ENCODE assay signal across 8 cellular contexts in the genomic region with DNA sequence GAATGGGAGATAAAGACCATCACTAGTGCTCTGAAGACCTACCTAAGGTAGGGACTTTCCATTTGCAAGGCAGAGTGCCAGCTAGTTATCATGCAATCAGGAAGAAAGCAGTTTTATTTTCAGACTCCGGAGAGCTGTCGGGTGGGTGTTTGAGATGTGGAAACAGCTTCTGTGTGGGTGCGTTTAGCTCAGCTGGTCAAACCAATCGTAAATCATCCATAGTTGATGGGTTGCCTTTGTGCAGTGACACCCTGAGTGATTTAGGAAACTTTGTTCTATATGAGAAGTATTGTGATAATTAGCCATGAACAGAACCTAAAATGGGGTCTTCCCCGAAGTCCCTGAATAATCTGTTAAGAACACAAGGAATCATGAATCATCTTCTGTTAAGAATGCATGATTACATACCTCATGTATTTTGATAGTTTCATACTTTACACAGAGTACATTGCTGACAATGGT.
DNase-seq lines count a peak whose midpoint lies in the region; ATAC-seq and TF ChIP-seq lines count a peak whose summit lies in the region.

No MANE protein-coding gene starts in this region.

- peak overlapping the region; percentile 57 for H3K4me3 Mint-ChIP-seq in activated CD4-positive, alpha-beta T cell treated with anti-CD3 and anti-CD28 coated beads, Interleukin-2, amount 10 ng/mL, durations not matched to agents 24 days and 14 days

- H3K9me3 Mint-ChIP-seq in activated CD4-positive, alpha-beta T cell treated with anti-CD3 and anti-CD28 coated beads, Interleukin-2, amount 10 ng/mL, durations not matched to agents 24 days and 14 days, result no peaks in the 10 kb centered on the region

- H3K27ac ChIP-seq in thyroid gland (no peak overlapping the region), stomach (peak overlapping the region in 1 of 5 donors; percentile 11)

- TF ChIP-seq EP300 in stomach (IDR thresholded peaks at IDR 0.05), result no peak

- no peaks in the 10 kb centered on the region for H3K36me3 ChIP-seq in thyroid gland
- H3K36me3 ChIP-seq in stomach, result peaks cover 0 to 51% (median 28%) of the 10 kb centered on the region in 4 donors

- H3K4me1 ChIP-seq in thyroid gland, result peaks cover 8 to 15% of the 10 kb centered on the region in 2 donors
- peaks cover 11 to 37% (median 17%) of the 10 kb centered on the region in 4 donors for H3K4me1 ChIP-seq in stomach

- intact Hi-C loops in activated CD4-positive, alpha-beta T cell treated with anti-CD3 and anti-CD28 coated beads, Interleukin-2, amount 10 ng/mL, durations not matched to agents 24 days and 14 days (cut with micrococcal nuclease), result loop anchor here (1.0 to 10.0 kb wide), 5 partner anchors 15 to 350 kb away; no protein-coding TSS in a partner anchor
- intact Hi-C loops in thyroid gland (cut with DNase I), result no loop called here
- intact Hi-C loops in stomach (cut with DNase I; ENCODE audit: low total_unique reads), result no loop called here

- H3K4me3 ChIP-seq in thyroid gland (replicated peaks in 1 of 3) (no peak overlapping the region), stomach (no peak overlapping the region)

- WGBS in thyroid gland, 2 donors, result 82 to 85% methylated on average over 5 of the region's 5 CpGs
- WGBS in stomach, 5 donors, result 39 to 63% (median 50%) methylated on average over 5 of the region's 5 CpGs

- H3K9me3 ChIP-seq in thyroid gland (no peaks in the 10 kb centered on the region), stomach (no peaks in the 10 kb centered on the region)

- H3K36me3 Mint-ChIP-seq in activated CD4-positive, alpha-beta T cell treated with anti-CD3 and anti-CD28 coated beads, Interleukin-2, amount 10 ng/mL, durations not matched to agents 24 days and 14 days (ENCODE audit: low read depth), result peaks cover 37% of the 10 kb centered on the region

- H3K27me3 Mint-ChIP-seq in activated CD4-positive, alpha-beta T cell treated with anti-CD3 and anti-CD28 coated beads, Interleukin-2, amount 10 ng/mL, durations not matched to agents 24 days and 14 days, result no peaks in the 10 kb centered on the region

- no peaks in the 10 kb centered on the region for H3K27me3 ChIP-seq in thyroid gland
- H3K27me3 ChIP-seq in stomach, result no peaks in the 10 kb centered on the region

- peaks cover 79% of the 10 kb centered on the region for H3K4me1 Mint-ChIP-seq in activated CD4-positive, alpha-beta T cell treated with anti-CD3 and anti-CD28 coated beads, Interleukin-2, amount 10 ng/mL, durations not matched to agents 24 days and 14 days

- TF ChIP-seq CTCF in omental fat pad (IDR thresholded peaks at IDR 0.05), result no peak
- TF ChIP-seq CTCF in thyroid gland (IDR thresholded peaks at IDR 0.05), result no peak
- TF ChIP-seq CTCF in stomach (IDR thresholded peaks at IDR 0.05), result no peak

- peak; percentile 59 for DNase-seq in Ammon's horn (ENCODE audit: low spot score)
- peak; percentile 76 for DNase-seq in activated CD4-positive, alpha-beta T cell treated with anti-CD3 and anti-CD28 coated beads, Interleukin-2, amount 10 ng/mL, durations not matched to agents 24 days and 14 days
- DNase-seq in omental fat pad (ENCODE audit: low spot score), result no peak
- no peak for DNase-seq in LoVo (ENCODE audit: low spot score)
- no peak for DNase-seq in thyroid gland
- DNase-seq in stomach, result no peak

- H3K27ac Mint-ChIP-seq in activated CD4-positive, alpha-beta T cell treated with anti-CD3 and anti-CD28 coated beads, Interleukin-2, amount 10 ng/mL, durations not matched to agents 24 days and 14 days, result peak overlapping the region; percentile 95

- ATAC-seq in GM18868 (IDR thresholded peaks at IDR 0.05; ENCODE audit: unreplicated experiment) (peak; percentile 51), HG03060 (IDR thresholded peaks at IDR 0.05; ENCODE audit: low read depth, unreplicated experiment) (peak; percentile 36), omental fat pad (ENCODE audit: low FRiP score) (peak; percentile 31)

- TF ChIP-seq POLR2A in thyroid gland (IDR thresholded peaks at IDR 0.05) (no peak), stomach (IDR thresholded peaks at IDR 0.05) (no peak)

Comparison
In these comparisons a context has a peak if more than half of its experiments do, and no peak if none do; other contexts are left out.
1. DNase-seq: peak in Ammon's horn (single experiment) and activated CD4-positive, alpha-beta T cell treated with anti-CD3 and anti-CD28 coated beads, Interleukin-2, amount 10 ng/mL, durations not matched to agents 24 days and 14 days (single experiment); none in omental fat pad (single experiment), LoVo (single experiment), thyroid gland (0 of 2) and stomach (single experiment).
2. Peak in every context shown above with its lines, with median percentiles within 50 percentile points of each other: ATAC-seq.